ENCODE assay signal across 9 cellular contexts in genomic region chr2:196915512-196916189, GRCh38. TPM values are rescaled to one million over a fixed set of nuclear protein-coding genes. Genes with fewer than 3 reads are reported as not detected.
DNase-seq lines count a peak whose midpoint lies in the region; ATAC-seq and TF ChIP-seq lines count a peak whose summit lies in the region.
"Had no signal": no experiment of that assay in that cellular context is flagged by ENCODE, and none has a peak within 500 bp of the region (broad histone marks: within the 10 kb centered on the region; RNA-seq: fewer than 3 reads in every experiment).

No MANE protein-coding gene starts in this region.

- intact Hi-C loops in naive thymus-derived CD4-positive, alpha-beta T cell (cut with micrococcal nuclease): loop anchor here in 1 of 2 donors (1.0 to 5.0 kb wide), 2 partner anchors 10 to 517 kb away; no protein-coding TSS in a partner anchor
- intact Hi-C loops in lower lobe of right lung (cut with DNase I): no loop called here

- CTCF ChIA-PET in naive thymus-derived CD4-positive, alpha-beta T cell (lab: Charles Lee): interaction anchor here (0.8 kb wide), 1 partner anchor 9 kb away, joined by 6 read pairs; no protein-coding TSS in a partner anchor

- peaks cover 16 to 19% of the 10 kb centered on the region in 2 donors for H3K4me1 ChIP-seq in naive thymus-derived CD4-positive, alpha-beta T cell (ENCODE audit: control insufficient read depth in 2 of 2, insufficient read depth in 2 of 2, low read length in 2 of 2)
- H3K4me1 ChIP-seq in lower lobe of right lung: no peaks in the 10 kb centered on the region

- peak overlapping the region; percentile 75 to 97 (median 87) for H3K27ac Mint-ChIP-seq in naive thymus-derived CD4-positive, alpha-beta T cell
- H3K27ac Mint-ChIP-seq: nephron had no signal

- in situ Hi-C loops in KBM-7 (cut with MboI; ENCODE audit: low pct_unique_long_range_greater_than_20kb, low sequenced_read_pairs): no loop called here
- in situ Hi-C loops in G401 (cut with HindIII; ENCODE audit: low sequenced_read_pairs): no loop called here

- H3K4me1 Mint-ChIP-seq in naive thymus-derived CD4-positive, alpha-beta T cell: peaks cover 11 to 50% (median 26%) of the 10 kb centered on the region in 7 donors
- H3K4me1 Mint-ChIP-seq: nephron had no signal

- H3K9me3 ChIP-seq in naive thymus-derived CD4-positive, alpha-beta T cell (ENCODE audit: control insufficient read depth in 2 of 3, low read length in 3 of 3): no peaks in the 10 kb centered on the region
- peaks cover 4% of the 10 kb centered on the region for H3K9me3 ChIP-seq in lower lobe of right lung

- H3K9me3 Mint-ChIP-seq in naive thymus-derived CD4-positive, alpha-beta T cell: peaks cover 0 to 11% (median 2%) of the 10 kb centered on the region in 11 donors

- H3K27me3 ChIP-seq in naive thymus-derived CD4-positive, alpha-beta T cell (ENCODE audit: control insufficient read depth in 2 of 2, insufficient read depth in 2 of 2, low read length in 2 of 2): no peaks in the 10 kb centered on the region
- H3K27me3 ChIP-seq in lower lobe of right lung (ENCODE audit: low read depth): no peaks in the 10 kb centered on the region

- ATAC-seq in GM18907 (IDR thresholded peaks at IDR 0.05; ENCODE audit: unreplicated experiment): peak; percentile 39
- peak; percentile 19 for ATAC-seq in GM21825 (IDR thresholded peaks at IDR 0.05; ENCODE audit: unreplicated experiment)
- peak; percentile 68 for ATAC-seq in naive thymus-derived CD4-positive, alpha-beta T cell
- no peak for ATAC-seq in lower lobe of right lung

- peak overlapping the region; percentile 51 for H3K27ac ChIP-seq in naive thymus-derived CD4-positive, alpha-beta T cell (ENCODE audit: low read depth, low read length)
- no peak overlapping the region for H3K27ac ChIP-seq in lower lobe of right lung

- H3K36me3 ChIP-seq in naive thymus-derived CD4-positive, alpha-beta T cell (ENCODE audit: control insufficient read depth in 2 of 3, insufficient read depth in 3 of 3, low read length in 3 of 3): no peaks in the 10 kb centered on the region
- peaks cover 18% of the 10 kb centered on the region for H3K36me3 ChIP-seq in lower lobe of right lung

- peak overlapping the region; percentile 6 to 84 (median 66) for H3K4me3 Mint-ChIP-seq in naive thymus-derived CD4-positive, alpha-beta T cell
- H3K4me3 Mint-ChIP-seq: nephron had no signal

- peak overlapping the region; percentile 32 for H3K4me3 ChIP-seq in naive thymus-derived CD4-positive, alpha-beta T cell (ENCODE audit: low read length)
- H3K4me3 ChIP-seq in lower lobe of right lung: no peak overlapping the region

- POLR2A ChIA-PET in naive thymus-derived CD4-positive, alpha-beta T cell (lab: Charles Lee): interaction anchor here (0.9 to 1.4 kb wide), 2 partner anchors 11 to 18 kb away, joined by 3 to 16 read pairs; partner anchors contain the start of gene PGAP1

- H3K36me3 Mint-ChIP-seq in naive thymus-derived CD4-positive, alpha-beta T cell: peaks cover 4 to 66% (median 18%) of the 10 kb centered on the region in 5 donors

- peak; percentile 16 for DNase-seq in KBM-7
- peak in 4 of 9 donors; percentile 27 to 34 (median 29) for DNase-seq in naive thymus-derived CD4-positive, alpha-beta T cell
- no peak for DNase-seq in lower lobe of right lung
- DNase-seq in AML-193 (lab: John Stamatoyannopoulos, UW): no peak
- no peak for DNase-seq in G401 (ENCODE audit: low spot score)
- DNase-seq: NCI-H146 had no signal

- TF ChIP-seq CTCF in lower lobe of right lung (IDR thresholded peaks at IDR 0.05): no peak

- H3K27me3 Mint-ChIP-seq in naive thymus-derived CD4-positive, alpha-beta T cell: no peaks in the 10 kb centered on the region

RNA-seq across cellular contexts. Expression of gene PGAP1, which starts 10.9 kb away (rescaled TPM):
- 10 to 100 TPM in 1 of 5 experiments, 1 to 10 TPM in 4; 6.0 to 48.4 (median 6.9) TPM for total RNA-seq in naive thymus-derived CD4-positive, alpha-beta T cell
- 1 to 10 TPM; 1.6 to 2.1 TPM for polyA plus RNA-seq in naive thymus-derived CD4-positive, alpha-beta T cell
- 12.0 TPM for total RNA-seq in lower lobe of right lung
- total RNA-seq in G401 (2014; rRNA removed; shearing (Covaris generic)): 1.9 and 3.1 TPM in 2 replicates

Comparison
In these comparisons a context has a peak if more than half of its experiments do, and no peak if none do; other contexts are left out.
1. ATAC-seq: peak in GM18907 (single experiment), GM21825 (single experiment) and naive thymus-derived CD4-positive, alpha-beta T cell (single experiment); none in lower lobe of right lung (0 of 2).